ENCODE assay signal across 17 cellular contexts in the genomic region with DNA sequence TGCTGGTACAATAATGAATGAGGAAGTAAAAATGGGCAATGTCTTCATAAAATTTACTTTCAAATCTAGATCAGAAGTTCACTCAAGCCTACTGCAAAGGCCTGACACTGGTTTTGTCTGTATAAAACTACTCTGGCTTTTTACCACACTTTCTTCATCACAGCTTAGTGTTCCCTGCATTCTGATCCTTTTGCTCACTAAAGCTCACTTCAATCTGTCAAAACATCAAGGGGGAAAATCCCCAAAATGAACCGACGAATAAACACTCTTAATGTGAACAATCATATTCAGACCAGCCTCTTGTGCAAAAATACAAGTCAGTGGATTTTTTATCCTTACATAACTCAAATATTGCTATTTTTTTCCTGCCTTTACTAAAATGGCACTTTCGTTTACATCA.
A peak's percentile ranks its signal among the peaks of the same experiment; 100 is the strongest.
DNase-seq lines count a peak whose midpoint lies in the region; ATAC-seq, FAIRE-seq and TF ChIP-seq lines count a peak whose summit lies in the region.
"Had no signal": no experiment of that assay in that cellular context is flagged by ENCODE, and none has a peak within 500 bp of the region (broad histone marks: within the 10 kb centered on the region; RNA-seq: fewer than 3 reads in every experiment).

No MANE protein-coding gene starts in this region.

- no peak for FAIRE-seq in GM12878 (lab: Jason Lieb, UNC)

- H3K4me3 ChIP-seq in AG09309 (ENCODE audit: control insufficient read depth, low read depth, low read length): no peak overlapping the region
- peak overlapping the region; percentile 34 for H3K4me3 ChIP-seq in OCI-LY3 (ENCODE audit: low read length)
- H3K4me3 ChIP-seq in GM12878: no peak overlapping the region
- no peak overlapping the region for H3K4me3 ChIP-seq in testis
- H3K4me3 ChIP-seq: prostate gland, tibial nerve had no signal

- 35% methylated on average over 3 of the region's 3 CpGs for WGBS in GM12878 (ENCODE audit: insufficient coverage, insufficient replicate concordance, low lambda C conversion rate, missing lambda C conversion rate)
- WGBS in testis, 2 donors: 76 to 94% methylated on average over 3 of the region's 3 CpGs

- RAD21 ChIA-PET in GM12878 (lab: Charles Lee; ENCODE audit: unreplicated experiment): interaction anchor here (0.8 to 7.6 kb wide), 4 partner anchors 14 to 95 kb away, joined by 3 to 88 read pairs (median 6); no protein-coding TSS in a partner anchor

- POLR2A ChIA-PET in GM12878 (lab: Charles Lee): interaction anchor here (0.6 to 1.6 kb wide), 5 partner anchors 11 to 727 kb away, joined by 3 read pairs; no protein-coding TSS in a partner anchor

- no peak for TF ChIP-seq EP300 in GM12878 (IDR thresholded peaks at IDR 0.05; ENCODE audit: borderline replicate concordance in 1 of 2, control insufficient read depth in 1 of 2, low read depth in 2 of 2, low read length in 2 of 2)

- H3K27me3 ChIP-seq in OCI-LY3 (ENCODE audit: low read depth, low read length) (no peaks in the 10 kb centered on the region), GM12878 (replicated peaks in 1 of 2; ENCODE audit: control insufficient read depth in 2 of 2, insufficient read depth in 2 of 2, low read length in 1 of 2) (no peaks in the 10 kb centered on the region), testis (no peaks in the 10 kb centered on the region)
- H3K27me3 ChIP-seq: tibial nerve had no signal

- H3K79me2 ChIP-seq in OCI-LY3 (ENCODE audit: low read length) (peaks cover 16% of the 10 kb centered on the region), GM12878 (ENCODE audit: control insufficient read depth, insufficient read depth, low read length) (no peaks in the 10 kb centered on the region)

- no peak for TF ChIP-seq RAD21 in GM12878 (IDR thresholded peaks at IDR 0.05; ENCODE audit: insufficient read depth, low read depth, low read length)

- TSS peak; percentile 66 for BruUV-seq in GM12878 (replicated peaks; lab: Mats Ljungman, UMichigan)

- peak overlapping the region; percentile 99 for H3K27ac ChIP-seq in OCI-LY3 (ENCODE audit: low read length)
- peak overlapping the region; percentile 9; the same call in 1 of the 2 replicates for H3K27ac ChIP-seq in GM12878 (ENCODE audit: control insufficient read depth, insufficient read depth)
- no peak overlapping the region for H3K27ac ChIP-seq in testis
- H3K27ac ChIP-seq: prostate gland, tibial nerve had no signal

- no peak for TF ChIP-seq POLR2A in GM12878 (IDR thresholded peaks at IDR 0.05; ENCODE audit: low read depth, low read length)
- no peak for TF ChIP-seq POLR2A in testis (IDR thresholded peaks at IDR 0.05)

- TF ChIP-seq CTCF in AG09309 (IDR thresholded peaks at IDR 0.05; ENCODE audit: control insufficient read depth, insufficient read depth, low read depth, low read length, missing control alignments): no peak
- no peak for TF ChIP-seq CTCF in OCI-LY3 (IDR thresholded peaks at IDR 0.05; ENCODE audit: low read depth, low read length)
- TF ChIP-seq CTCF in GM12878 (IDR thresholded peaks at IDR 0.05 in 2 of 3, conservative IDR thresholded peaks at IDR 0.05 in 1 of 3; ENCODE audit: control insufficient read depth in 2 of 3, extremely low read depth in 1 of 3, insufficient read depth in 1 of 3, low read depth in 3 of 3, low read length in 3 of 3): no peak
- no peak for TF ChIP-seq CTCF in testis (IDR thresholded peaks at IDR 0.05)
- no peak for TF ChIP-seq CTCF in omental fat pad (IDR thresholded peaks at IDR 0.05)

- peak overlapping the region; percentile 65 for H3K4me2 ChIP-seq in OCI-LY3 (ENCODE audit: low read length)
- H3K4me2 ChIP-seq in GM12878 (ENCODE audit: control insufficient read depth, insufficient read depth): no peak overlapping the region

- in situ Hi-C loops in GM12878 (cut with MboI): no loop called here

- H3K36me3 ChIP-seq in OCI-LY3 (replicated peaks; ENCODE audit: low read depth, low read length): no peaks in the 10 kb centered on the region
- H3K36me3 ChIP-seq in GM12878 (ENCODE audit: control insufficient read depth in 2 of 2, insufficient read depth in 2 of 2, low read length in 1 of 2): 0 out of 4 replicates have a peak, but pooled peaks cover 0 to 3% of the 10 kb centered on the region in 2 experiments
- H3K36me3 ChIP-seq in testis (ENCODE audit: low read depth, missing control alignments): no peaks in the 10 kb centered on the region
- H3K36me3 ChIP-seq: prostate gland had no signal

- H4K20me1 ChIP-seq in OCI-LY3 (ENCODE audit: insufficient read depth, low read length): no peaks in the 10 kb centered on the region
- H4K20me1 ChIP-seq in GM12878 (ENCODE audit: control insufficient read depth, insufficient read depth): no peaks in the 10 kb centered on the region

- H2AFZ ChIP-seq in OCI-LY3 (ENCODE audit: low read depth, low read length) (no peak overlapping the region), GM12878 (ENCODE audit: control insufficient read depth, low read depth, low read length) (no peak overlapping the region)

- peaks cover 91% of the 10 kb centered on the region for H3K4me1 ChIP-seq in OCI-LY3 (ENCODE audit: low read length)
- peaks cover 49% of the 10 kb centered on the region for H3K4me1 ChIP-seq in GM12878 (ENCODE audit: control insufficient read depth, insufficient read depth, low read length)
- H3K4me1 ChIP-seq in testis: no peaks in the 10 kb centered on the region
- H3K4me1 ChIP-seq: prostate gland had no signal

- ATAC-seq in GM12878 (no peak), omental fat pad (ENCODE audit: low FRiP score) (no peak)
- ATAC-seq: effector memory CD8-positive, alpha-beta T cell; left lobe of liver; stimulated activated memory B cell treated with anti-CD40 and anti-IgM and Interleukin-4, amounts not matched to agents 10 μg/mL and 1 μg/mL and 100 μg/mL, for 72 hours had no signal

- CTCF ChIA-PET in GM12878 (lab: Yijun Ruan, JAX): interaction anchor here (0.7 to 8.9 kb wide), 4 partner anchors 19 to 95 kb away, joined by 4 to 85 read pairs (median 10); no protein-coding TSS in a partner anchor

- SMC1A ChIA-PET in GM12878 (lab: Charles Lee; ENCODE audit: uncharacterized antibody, unreplicated experiment): interaction anchor here (0.9 to 14.2 kb wide), 11 partner anchors 9 to 732 kb away, joined by 3 to 148 read pairs (median 6); no protein-coding TSS in a partner anchor

- H3K9me3 ChIP-seq in OCI-LY3 (ENCODE audit: insufficient read depth, low read length) (no peaks in the 10 kb centered on the region), GM12878 (replicated peaks; ENCODE audit: control insufficient read depth, insufficient read depth, low read length) (no peaks in the 10 kb centered on the region), testis (no peaks in the 10 kb centered on the region)
- H3K9me3 ChIP-seq: prostate gland, tibial nerve had no signal

- H3K9ac ChIP-seq in OCI-LY3 (ENCODE audit: low read length) (peak overlapping the region; percentile 67), GM12878 (ENCODE audit: control insufficient read depth, insufficient read depth, low read length) (no peak overlapping the region)

- DNase-seq in AG09309 (ENCODE audit: low read depth): peak; percentile 13
- peak; percentile 29 for DNase-seq in EH (ENCODE audit: low read depth)
- no peak for DNase-seq in GM12878 (ENCODE audit: low read depth, low spot score)
- DNase-seq in testis: no peak
- DNase-seq in NCI-H526 treated with DMSO at 0.1 percent for 48 hours (lab: John Stamatoyannopoulos, UW): no peak
- DNase-seq in omental fat pad (ENCODE audit: low spot score): no peak
- DNase-seq: activated naive CD4-positive, alpha-beta T cell treated with anti-CD3 and anti-CD28 coated beads for 36 hours; AML-193; effector memory CD8-positive, alpha-beta T cell; NCI-H1417 treated with DMSO at 0.1 percent for 48 hours; NCI-H510A treated with DMSO at 0.1 percent for 48 hours; T1000 had no signal

- intact Hi-C loops in GM12878 (cut with micrococcal nuclease; ENCODE audit: unreplicated experiment) (loop anchor here (5.0 to 10.0 kb wide), 2 partner anchors 338 to 700 kb away; no protein-coding TSS in a partner anchor), testis (cut with DNase I; ENCODE audit: low total_unique reads) (no loop called here)

TF ChIP-seq in GM12878, 131 proteins besides CTCF, POLR2A, EP300 and RAD21:
- no peak for TF ChIP-seq MTA3 (IDR thresholded peaks at IDR 0.05; ENCODE audit: borderline replicate concordance, low read length)
- no peak for TF ChIP-seq TCF3 (IDR thresholded peaks at IDR 0.05; ENCODE audit: borderline replicate concordance, insufficient read depth, low read depth, low read length)
TF ChIP-seq in GM12878: peak in this region for 0.

Comparison
In these comparisons a context has a peak if more than half of its experiments do, and no peak if none do; other contexts are left out.
1. DNase-seq: peak in AG09309 (single experiment) and EH (single experiment); none in GM12878 (single experiment), testis (single experiment), NCI-H526 treated with DMSO at 0.1 percent for 48 hours (single experiment) and omental fat pad (single experiment).
2. H3K27ac ChIP-seq: peak in OCI-LY3 (single experiment) and GM12878 (single experiment); none in testis (0 of 2).